ENCODE assay signal across 12 cellular contexts in genomic region chr10:70234668-70235447, GRCh38. TPM values are rescaled to one million over a fixed set of nuclear protein-coding genes. Genes with fewer than 3 reads are reported as not detected.
DNase-seq lines count a peak whose midpoint lies in the region; ATAC-seq and TF ChIP-seq lines count a peak whose summit lies in the region.
"Had no signal": no experiment of that assay in that cellular context is flagged by ENCODE, and none has a peak within 500 bp of the region (broad histone marks: within the 10 kb centered on the region; RNA-seq: fewer than 3 reads in every experiment).

No MANE protein-coding gene starts in this region.

- no TSS peak for BruUV-seq in Panc1 (replicated peaks; lab: Mats Ljungman, UMichigan)

- H3K36me3 ChIP-seq in Panc1 (ENCODE audit: control insufficient read depth, insufficient read depth, low read length) (no peaks in the 10 kb centered on the region), spleen (peaks cover 0 to 2% (median 0%) of the 10 kb centered on the region in 6 donors), WERI-Rb-1 (peaks cover 18% of the 10 kb centered on the region), stomach (peaks cover 2 to 7% (median 3%) of the 10 kb centered on the region in 4 donors)

- no peaks in the 10 kb centered on the region for H3K9me3 Mint-ChIP-seq in activated CD4-positive, alpha-beta T cell treated with anti-CD3 and anti-CD28 coated beads for 36 hours (ENCODE audit: low read depth)

- H3K27me3 ChIP-seq in Panc1 (ENCODE audit: control insufficient read depth, insufficient read depth, low read length) (no peaks in the 10 kb centered on the region), spleen (replicated peaks in 1 of 7) (no peaks in the 10 kb centered on the region), WERI-Rb-1 (ENCODE audit: insufficient read depth, low read depth, severe bottlenecking) (no peaks in the 10 kb centered on the region), stomach (no peaks in the 10 kb centered on the region)

- H3K4me3 ChIP-seq in Panc1 (ENCODE audit: low read depth in 2 of 2, low read length in 2 of 2) (no peak overlapping the region), spleen (no peak overlapping the region), WERI-Rb-1 (ENCODE audit: low read depth, low read length) (no peak overlapping the region), stomach (no peak overlapping the region)

- in situ Hi-C loops in Panc1 (cut with HindIII; ENCODE audit: low pct_unique_long_range_greater_than_20kb, low sequenced_read_pairs), result no loop called here

- POLR2A ChIA-PET in activated CD4-positive, alpha-beta T cell treated with anti-CD3 and anti-CD28 coated beads for 36 hours (lab: Charles Lee), result interaction anchor here (0.7 to 0.9 kb wide), 3 partner anchors 13 to 88 kb away, joined by 3 to 4 read pairs (median 3); partner anchors contain the start of gene TYSND1
- POLR2A ChIA-PET in Panc1 (lab: Charles Lee), result no interaction called here

- CTCF ChIA-PET in activated CD4-positive, alpha-beta T cell treated with anti-CD3 and anti-CD28 coated beads for 36 hours (lab: Charles Lee), result no interaction called here
- CTCF ChIA-PET in Panc1 (lab: Charles Lee), result no interaction called here

- no peak for DNase-seq in activated CD4-positive, alpha-beta T cell treated with anti-CD3 and anti-CD28 coated beads for 36 hours
- DNase-seq in activated CD4-positive, alpha-beta T cell treated with anti-CD3 and anti-CD28 coated beads for 48 hours, result no peak
- DNase-seq in Panc1 (ENCODE audit: low read depth, low spot score) (no peak), fibroblast of the conjunctiva (ENCODE audit: low read depth) (peak; percentile 89), spleen (peak; percentile 70), WERI-Rb-1 (no peak), stomach (no peak)
- DNase-seq in central memory CD4-positive, alpha-beta T cell, result no peak
- DNase-seq: NCI-H774 had no signal

- intact Hi-C loops in activated CD4-positive, alpha-beta T cell treated with anti-CD3 and anti-CD28 coated beads for 36 hours (cut with DNase I, micrococcal nuclease), result loop anchor here (5.0 kb wide), 2 partner anchors 147 to 582 kb away; partner anchors contain the start of genes LRRC20 (in 1 of the 2) and SGPL1 (in 1 of the 2)
- intact Hi-C loops in Panc1 (cut with micrococcal nuclease; ENCODE audit: unreplicated experiment) (no loop called here), spleen (cut with DNase I; ENCODE audit: low total_unique reads) (no loop called here), stomach (cut with DNase I; ENCODE audit: low total_unique reads) (no loop called here)

- TF ChIP-seq CTCF in Panc1 (IDR thresholded peaks at IDR 0.05) (no peak), spleen (IDR thresholded peaks at IDR 0.05 in 8 of 11, conservative IDR thresholded peaks at IDR 0.05 in 3 of 11) (no peak), WERI-Rb-1 (IDR thresholded peaks at IDR 0.05; ENCODE audit: low read depth, low read length) (no peak), stomach (IDR thresholded peaks at IDR 0.05) (no peak)

- peaks cover 19% of the 10 kb centered on the region for H3K4me1 Mint-ChIP-seq in activated CD4-positive, alpha-beta T cell treated with anti-CD3 and anti-CD28 coated beads for 36 hours

- peak overlapping the region; percentile 55 for H3K27ac Mint-ChIP-seq in activated CD4-positive, alpha-beta T cell treated with anti-CD3 and anti-CD28 coated beads for 36 hours

- TF ChIP-seq EP300 in stomach (IDR thresholded peaks at IDR 0.05), result no peak

- H3K27ac ChIP-seq in Panc1 (ENCODE audit: low read length) (peak overlapping the region; percentile 67; the same call in 1 of the 2 replicates), spleen (peak overlapping the region in 5 of 8 donors; percentile 13 to 39 (median 31)), WERI-Rb-1 (no peak overlapping the region), stomach (peak overlapping the region in 1 of 5 donors; percentile 93)

- H3K4me1 ChIP-seq in Panc1 (ENCODE audit: control insufficient read depth, insufficient read depth, low read length) (peaks cover 9% of the 10 kb centered on the region), spleen (peaks cover 9 to 42% (median 24%) of the 10 kb centered on the region in 6 donors), stomach (peaks cover 7 to 36% (median 24%) of the 10 kb centered on the region in 4 donors)

- 83 to 88% (median 86%) methylated on average over 18 of the region's 18 CpGs for WGBS in spleen, 5 donors
- WGBS in stomach, 5 donors, result 80 to 85% (median 83%) methylated on average over 18 of the region's 18 CpGs

- no peaks in the 10 kb centered on the region for H3K27me3 Mint-ChIP-seq in activated CD4-positive, alpha-beta T cell treated with anti-CD3 and anti-CD28 coated beads for 36 hours

- TF ChIP-seq POLR2A in spleen (IDR thresholded peaks at IDR 0.05) (no peak), stomach (IDR thresholded peaks at IDR 0.05) (no peak)

- H3K9me3 ChIP-seq in Panc1 (ENCODE audit: control insufficient read depth, insufficient read depth, low read depth, low read length), result no peaks in the 10 kb centered on the region
- H3K9me3 ChIP-seq in spleen, result no peaks in the 10 kb centered on the region
- H3K9me3 ChIP-seq in WERI-Rb-1 (ENCODE audit: severe bottlenecking), result no peaks in the 10 kb centered on the region
- H3K9me3 ChIP-seq in stomach, result no peaks in the 10 kb centered on the region
- H3K9me3 ChIP-seq: A549 had no signal

- H3K4me3 Mint-ChIP-seq in activated CD4-positive, alpha-beta T cell treated with anti-CD3 and anti-CD28 coated beads for 36 hours, result no peak overlapping the region

- no peak for ATAC-seq in activated CD4-positive, alpha-beta T cell treated with anti-CD3 and anti-CD28 coated beads for 36 hours
- no peak for ATAC-seq in Panc1

- peaks cover 12% of the 10 kb centered on the region for H3K36me3 Mint-ChIP-seq in activated CD4-positive, alpha-beta T cell treated with anti-CD3 and anti-CD28 coated beads for 36 hours (ENCODE audit: low read depth)

RNA-seq across cellular contexts. Expression of gene PPA1, which starts 1.6 kb away (rescaled TPM):
- total RNA-seq in activated CD4-positive, alpha-beta T cell treated with anti-CD3 and anti-CD28 coated beads for 36 hours, result 100 to 1,000 TPM; 286 to 328 TPM
- total RNA-seq in Panc1 (2021; ENCODE audit: unreplicated experiment), result 174 TPM
- 105 TPM for polyA plus RNA-seq in Panc1 (2012; ENCODE audit: insufficient read length)
- total RNA-seq in spleen, result 10 to 100 TPM; 54.8 to 83.3 (median 75.5) TPM
- polyA plus RNA-seq in spleen, result 100 to 1,000 TPM; 120 to 133 (median 121) TPM
- total RNA-seq in stomach, result 100 to 1,000 TPM in 2 of 5 donors, 10 to 100 TPM in 3; 18.1 to 140 (median 93.9) TPM
- 100 to 1,000 TPM; 152 to 217 (median 162) TPM for polyA plus RNA-seq in stomach

RNA-seq across cellular contexts. Expression of gene NPFFR1, which starts 48.9 kb away (rescaled TPM):
- total RNA-seq in activated CD4-positive, alpha-beta T cell treated with anti-CD3 and anti-CD28 coated beads for 36 hours, result not detected
- total RNA-seq in Panc1 (2021; ENCODE audit: unreplicated experiment) (0.05 TPM), spleen (under 1 TPM in 5 of 7 donors, not detected in 2; 0.06 to 0.63 (median 0.09) TPM), stomach (under 1 TPM in 2 of 5 donors, not detected in 3; under 0.01 to 0.45 TPM)
- polyA plus RNA-seq in Panc1 (2012; ENCODE audit: insufficient read length), result 0.04 TPM
- polyA plus RNA-seq in spleen (under 1 TPM; under 0.01 to 0.15 (median 0.06) TPM), stomach (under 1 TPM in 1 of 3 donors, not detected in 2; 0.05 TPM)
- total RNA-seq: HT1080, pulmonary artery endothelial cell had no signal
- polyA plus RNA-seq: A549 had no signal

Comparison
In these comparisons a context has a peak if more than half of its experiments do, and no peak if none do; other contexts are left out.
1. DNase-seq: peak in fibroblast of the conjunctiva (single experiment) and spleen (single experiment); none in activated CD4-positive, alpha-beta T cell treated with anti-CD3 and anti-CD28 coated beads for 36 hours (single experiment), activated CD4-positive, alpha-beta T cell treated with anti-CD3 and anti-CD28 coated beads for 48 hours (single experiment), Panc1 (single experiment), WERI-Rb-1 (single experiment), stomach (single experiment) and central memory CD4-positive, alpha-beta T cell (single experiment).
2. intact Hi-C loops: an anchor here in activated CD4-positive, alpha-beta T cell treated with anti-CD3 and anti-CD28 coated beads for 36 hours (5.0 kb wide); none called in Panc1, spleen and stomach.